In the genomic region with DNA sequence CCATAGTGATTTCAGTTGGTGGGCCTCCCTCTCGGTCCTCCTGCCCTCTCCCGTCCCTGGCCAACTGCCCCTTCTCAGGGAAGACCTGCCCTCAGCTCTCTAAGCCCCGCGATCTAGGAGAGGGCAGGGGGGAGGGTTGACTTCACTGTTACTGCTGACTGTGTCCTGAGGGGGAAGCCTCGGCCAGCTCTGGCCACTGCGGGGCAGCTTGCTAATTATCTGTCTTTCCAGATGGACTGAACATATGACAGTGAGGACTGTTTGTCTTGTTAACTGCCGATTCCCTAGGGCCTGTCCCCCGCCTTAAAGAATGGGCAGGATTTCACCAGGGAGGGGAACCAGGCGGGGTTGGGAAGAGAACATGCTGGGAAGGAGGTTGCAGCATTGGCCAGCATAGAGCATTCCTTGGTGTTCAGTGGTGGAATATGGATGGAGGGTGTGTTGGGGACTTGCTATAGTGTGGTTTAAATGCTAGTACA, we compare ENCODE assay signal across 1 cellular context.
TF ChIP-seq lines count a peak whose summit lies in the region.

No MANE protein-coding gene starts in this region.

TF ChIP-seq in K562, 482 proteins besides CTCF, POLR2A, EP300 and RAD21 (continued from another document):
- TF ChIP-seq ZBTB1 (CRISPR knock-in tag; IDR thresholded peaks at IDR 0.05; ENCODE audit: borderline replicate concordance, low read depth) = no peak
- TF ChIP-seq ZNF184 (CRISPR knock-in tag; IDR thresholded peaks at IDR 0.05) = no peak
- TF ChIP-seq NCOA1 (IDR thresholded peaks at IDR 0.05; ENCODE audit: low read depth) = no peak
- TF ChIP-seq RNF2 (IDR thresholded peaks at IDR 0.05) = 0 out of 2 replicates have a peak, but pooled peaks have one; percentile 31
- TF ChIP-seq, protein P1, sequence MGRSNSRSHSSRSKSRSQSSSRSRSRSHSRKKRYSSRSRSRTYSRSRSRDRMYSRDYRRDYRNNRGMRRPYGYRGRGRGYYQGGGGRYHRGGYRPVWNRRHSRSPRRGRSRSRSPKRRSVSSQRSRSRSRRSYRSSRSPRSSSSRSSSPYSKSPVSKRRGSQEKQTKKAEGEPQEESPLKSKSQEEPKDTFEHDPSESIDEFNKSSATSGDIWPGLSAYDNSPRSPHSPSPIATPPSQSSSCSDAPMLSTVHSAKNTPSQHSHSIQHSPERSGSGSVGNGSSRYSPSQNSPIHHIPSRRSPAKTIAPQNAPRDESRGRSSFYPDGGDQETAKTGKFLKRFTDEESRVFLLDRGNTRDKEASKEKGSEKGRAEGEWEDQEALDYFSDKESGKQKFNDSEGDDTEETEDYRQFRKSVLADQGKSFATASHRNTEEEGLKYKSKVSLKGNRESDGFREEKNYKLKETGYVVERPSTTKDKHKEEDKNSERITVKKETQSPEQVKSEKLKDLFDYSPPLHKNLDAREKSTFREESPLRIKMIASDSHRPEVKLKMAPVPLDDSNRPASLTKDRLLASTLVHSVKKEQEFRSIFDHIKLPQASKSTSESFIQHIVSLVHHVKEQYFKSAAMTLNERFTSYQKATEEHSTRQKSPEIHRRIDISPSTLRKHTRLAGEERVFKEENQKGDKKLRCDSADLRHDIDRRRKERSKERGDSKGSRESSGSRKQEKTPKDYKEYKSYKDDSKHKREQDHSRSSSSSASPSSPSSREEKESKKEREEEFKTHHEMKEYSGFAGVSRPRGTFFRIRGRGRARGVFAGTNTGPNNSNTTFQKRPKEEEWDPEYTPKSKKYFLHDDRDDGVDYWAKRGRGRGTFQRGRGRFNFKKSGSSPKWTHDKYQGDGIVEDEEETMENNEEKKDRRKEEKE (IDR thresholded peaks at IDR 0.05; ENCODE audit: borderline replicate concordance in 1 of 2, control insufficient read depth in 1 of 2, low read depth in 2 of 2, low read length in 1 of 2) = no peak
- TF ChIP-seq GTF2A2 (tag; IDR thresholded peaks at IDR 0.05) = no peak
- no peak for TF ChIP-seq TOE1 (IDR thresholded peaks at IDR 0.05; ENCODE audit: borderline replicate concordance)
- TF ChIP-seq TOE1 (CRISPR knock-in tag; IDR thresholded peaks at IDR 0.05; ENCODE audit: borderline replicate concordance, low read depth) = no peak
- TF ChIP-seq PYGO2 (tag; IDR thresholded peaks at IDR 0.05) = no peak
- no peak for TF ChIP-seq CREM (IDR thresholded peaks at IDR 0.05; ENCODE audit: low read depth)
- TF ChIP-seq, protein P2, sequence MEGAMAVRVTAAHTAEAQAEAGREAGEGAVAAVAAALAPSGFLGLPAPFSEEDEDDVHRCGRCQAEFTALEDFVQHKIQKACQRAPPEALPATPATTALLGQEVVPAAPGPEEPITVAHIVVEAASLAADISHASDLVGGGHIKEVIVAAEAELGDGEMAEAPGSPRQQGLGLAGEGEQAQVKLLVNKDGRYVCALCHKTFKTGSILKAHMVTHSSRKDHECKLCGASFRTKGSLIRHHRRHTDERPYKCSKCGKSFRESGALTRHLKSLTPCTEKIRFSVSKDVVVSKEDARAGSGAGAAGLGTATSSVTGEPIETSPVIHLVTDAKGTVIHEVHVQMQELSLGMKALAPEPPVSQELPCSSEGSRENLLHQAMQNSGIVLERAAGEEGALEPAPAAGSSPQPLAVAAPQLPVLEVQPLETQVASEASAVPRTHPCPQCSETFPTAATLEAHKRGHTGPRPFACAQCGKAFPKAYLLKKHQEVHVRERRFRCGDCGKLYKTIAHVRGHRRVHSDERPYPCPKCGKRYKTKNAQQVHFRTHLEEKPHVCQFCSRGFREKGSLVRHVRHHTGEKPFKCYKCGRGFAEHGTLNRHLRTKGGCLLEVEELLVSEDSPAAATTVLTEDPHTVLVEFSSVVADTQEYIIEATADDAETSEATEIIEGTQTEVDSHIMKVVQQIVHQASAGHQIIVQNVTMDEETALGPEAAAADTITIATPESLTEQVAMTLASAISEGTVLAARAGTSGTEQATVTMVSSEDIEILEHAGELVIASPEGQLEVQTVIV (CRISPR knock-in tag; IDR thresholded peaks at IDR 0.05; ENCODE audit: borderline replicate concordance) = no peak
- TF ChIP-seq MCM3 (IDR thresholded peaks at IDR 0.05) = no peak
- no peak for TF ChIP-seq HMBOX1 (IDR thresholded peaks at IDR 0.05)
- TF ChIP-seq ZSCAN29 (IDR thresholded peaks at IDR 0.05) = no peak
- TF ChIP-seq, protein P3, sequence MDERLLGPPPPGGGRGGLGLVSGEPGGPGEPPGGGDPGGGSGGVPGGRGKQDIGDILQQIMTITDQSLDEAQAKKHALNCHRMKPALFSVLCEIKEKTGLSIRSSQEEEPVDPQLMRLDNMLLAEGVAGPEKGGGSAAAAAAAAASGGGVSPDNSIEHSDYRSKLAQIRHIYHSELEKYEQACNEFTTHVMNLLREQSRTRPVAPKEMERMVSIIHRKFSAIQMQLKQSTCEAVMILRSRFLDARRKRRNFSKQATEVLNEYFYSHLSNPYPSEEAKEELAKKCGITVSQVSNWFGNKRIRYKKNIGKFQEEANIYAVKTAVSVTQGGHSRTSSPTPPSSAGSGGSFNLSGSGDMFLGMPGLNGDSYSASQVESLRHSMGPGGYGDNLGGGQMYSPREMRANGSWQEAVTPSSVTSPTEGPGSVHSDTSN (CRISPR knock-in tag; IDR thresholded peaks at IDR 0.05; ENCODE audit: low read depth) = no peak
- TF ChIP-seq, protein P3 (tag; conservative IDR thresholded peaks at IDR 0.05; ENCODE audit: low read depth) = peak; percentile 72
- TF ChIP-seq IRF9 (tag; IDR thresholded peaks at IDR 0.05) = no peak
- TF ChIP-seq, protein P4, sequence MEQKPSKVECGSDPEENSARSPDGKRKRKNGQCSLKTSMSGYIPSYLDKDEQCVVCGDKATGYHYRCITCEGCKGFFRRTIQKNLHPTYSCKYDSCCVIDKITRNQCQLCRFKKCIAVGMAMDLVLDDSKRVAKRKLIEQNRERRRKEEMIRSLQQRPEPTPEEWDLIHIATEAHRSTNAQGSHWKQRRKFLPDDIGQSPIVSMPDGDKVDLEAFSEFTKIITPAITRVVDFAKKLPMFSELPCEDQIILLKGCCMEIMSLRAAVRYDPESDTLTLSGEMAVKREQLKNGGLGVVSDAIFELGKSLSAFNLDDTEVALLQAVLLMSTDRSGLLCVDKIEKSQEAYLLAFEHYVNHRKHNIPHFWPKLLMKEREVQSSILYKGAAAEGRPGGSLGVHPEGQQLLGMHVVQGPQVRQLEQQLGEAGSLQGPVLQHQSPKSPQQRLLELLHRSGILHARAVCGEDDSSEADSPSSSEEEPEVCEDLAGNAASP (IDR thresholded peaks at IDR 0.05) = no peak
